ENCODE assay signal across 20 cellular contexts in genomic region chr3:132265488-132265887, GRCh38. TPM values are rescaled to one million over a fixed set of nuclear protein-coding genes. Genes with fewer than 3 reads are reported as not detected.
DNase-seq lines count a peak whose midpoint lies in the region; ATAC-seq and TF ChIP-seq lines count a peak whose summit lies in the region.
"Had no signal": no experiment of that assay in that cellular context is flagged by ENCODE, and none has a peak within 500 bp of the region (broad histone marks: within the 10 kb centered on the region; RNA-seq: fewer than 3 reads in every experiment).

No MANE protein-coding gene starts in this region.

- no peak for TF ChIP-seq CTCF in cardiac muscle cell (IDR thresholded peaks at IDR 0.05; ENCODE audit: low read depth, low read length)
- no peak for TF ChIP-seq CTCF in right atrium auricular region (IDR thresholded peaks at IDR 0.05)
- no peak for TF ChIP-seq CTCF in VCaP (conservative IDR thresholded peaks at IDR 0.05)
- no peak for TF ChIP-seq CTCF in esophagus squamous epithelium (IDR thresholded peaks at IDR 0.05)
- TF ChIP-seq CTCF in upper lobe of right lung (IDR thresholded peaks at IDR 0.05) = no peak

- H3K36me3 ChIP-seq in cardiac muscle cell = no peaks in the 10 kb centered on the region
- H3K36me3 ChIP-seq in right atrium auricular region = no peaks in the 10 kb centered on the region
- no peaks in the 10 kb centered on the region for H3K36me3 ChIP-seq in esophagus squamous epithelium
- H3K36me3 ChIP-seq in upper lobe of right lung = no peaks in the 10 kb centered on the region
- H3K36me3 ChIP-seq: BLaER1 treated with 17β-estradiol and CSF1 and Interleukin-3, amounts not matched to agents 10 nM and 100 nM; Peyer's patch had no signal

- ATAC-seq in upper lobe of right lung = peak; percentile 80
- ATAC-seq in HG03469 (IDR thresholded peaks at IDR 0.05; ENCODE audit: unreplicated experiment) = no peak
- ATAC-seq: CD8-positive, alpha-beta T cell had no signal

- no peaks in the 10 kb centered on the region for H3K27me3 ChIP-seq in cardiac muscle cell
- H3K27me3 ChIP-seq in right atrium auricular region = no peaks in the 10 kb centered on the region
- no peaks in the 10 kb centered on the region for H3K27me3 ChIP-seq in esophagus squamous epithelium
- H3K27me3 ChIP-seq in upper lobe of right lung = no peaks in the 10 kb centered on the region
- H3K27me3 ChIP-seq: BLaER1 treated with 17β-estradiol and CSF1 and Interleukin-3, amounts not matched to agents 10 nM and 100 nM; Peyer's patch had no signal

- DNase-seq in cardiac muscle cell (ENCODE audit: low read depth in 1 of 2, low spot score in 1 of 2) = no peak
- no peak for DNase-seq in right atrium auricular region (ENCODE audit: low spot score)
- no peak for DNase-seq in esophagus squamous epithelium (lab: John Stamatoyannopoulos, UW)
- no peak for DNase-seq in upper lobe of right lung
- DNase-seq in HUDEP-2 (lab: John Stamatoyannopoulos, UW; ENCODE audit: unreplicated experiment in 76 of 76) = no peak
- no peak for DNase-seq in kidney glomerular epithelial cell (lab: John Stamatoyannopoulos, UW)
- DNase-seq: CD8-positive, alpha-beta T cell; DMS79 treated with DMSO at 0.1 percent for 48 hours; H7; MV-4-11; NCI-H1417 treated with DMSO at 0.1 percent for 48 hours; NCI-H1930; NCI-H226; NCI-H526 treated with DMSO at 0.1 percent for 48 hours; Peyer's patch had no signal

- H3K4me1 ChIP-seq in cardiac muscle cell (ENCODE audit: low read depth) = peaks cover 16% of the 10 kb centered on the region
- no peaks in the 10 kb centered on the region for H3K4me1 ChIP-seq in right atrium auricular region
- H3K4me1 ChIP-seq in esophagus squamous epithelium = peaks cover 0 to 50% (median 0%) of the 10 kb centered on the region in 3 donors
- no peaks in the 10 kb centered on the region for H3K4me1 ChIP-seq in upper lobe of right lung
- H3K4me1 ChIP-seq: A549, Peyer's patch had no signal

- intact Hi-C loops in esophagus squamous epithelium (cut with DNase I) = no loop called here
- intact Hi-C loops in upper lobe of right lung (cut with DNase I) = no loop called here

- TF ChIP-seq POLR2A in esophagus squamous epithelium (IDR thresholded peaks at IDR 0.05) = no peak

- WGBS in esophagus squamous epithelium, 2 donors = 75 to 83% methylated on average over 3 of the region's 3 CpGs

- H3K9me3 ChIP-seq in cardiac muscle cell (ENCODE audit: low read depth) = no peaks in the 10 kb centered on the region
- no peaks in the 10 kb centered on the region for H3K9me3 ChIP-seq in right atrium auricular region
- H3K9me3 ChIP-seq in esophagus squamous epithelium = no peaks in the 10 kb centered on the region
- H3K9me3 ChIP-seq in upper lobe of right lung = no peaks in the 10 kb centered on the region
- H3K9me3 ChIP-seq: A549, Peyer's patch had no signal

- no peak overlapping the region for H3K4me3 ChIP-seq in cardiac muscle cell
- H3K4me3 ChIP-seq in right atrium auricular region = no peak overlapping the region
- H3K4me3 ChIP-seq in esophagus squamous epithelium = no peak overlapping the region
- H3K4me3 ChIP-seq in upper lobe of right lung = no peak overlapping the region
- H3K4me3 ChIP-seq: A549; BLaER1 treated with 17β-estradiol and CSF1 and Interleukin-3, amounts not matched to agents 10 nM and 100 nM; Peyer's patch had no signal

- H3K27ac ChIP-seq in cardiac muscle cell (peak overlapping the region; percentile 9), right atrium auricular region (no peak overlapping the region), VCaP (peak overlapping the region; percentile 99), esophagus squamous epithelium (peak overlapping the region in 3 of 4 donors; percentile 3 to 81 (median 67)), upper lobe of right lung (no peak overlapping the region)
- H3K27ac ChIP-seq: BLaER1 treated with 17β-estradiol and CSF1 and Interleukin-3, amounts not matched to agents 10 nM and 100 nM; KMS-11; Peyer's patch had no signal

RNA-seq across cellular contexts. Expression of gene ACP3, which starts 51.7 kb away (rescaled TPM):
- 26.8 and 35.6 TPM in 2 replicates for total RNA-seq in cardiac muscle cell
- polyA plus RNA-seq in cardiac muscle cell = 19.9 and 34.3 TPM in 2 replicates
- 1 to 10 TPM in 1 of 2 donors, under 1 TPM in 1; 0.79 to 2.5 TPM for total RNA-seq in right atrium auricular region
- 10 to 100 TPM; 22.1 to 83.6 (median 40.5) TPM for total RNA-seq in esophagus squamous epithelium
- total RNA-seq in upper lobe of right lung = 11.5 TPM
- total RNA-seq: CD8-positive, alpha-beta T cell had no signal

Comparison
In these comparisons a context has a peak if more than half of its experiments do, and no peak if none do; other contexts are left out.
1. H3K27ac ChIP-seq: peak in cardiac muscle cell (single experiment), VCaP (single experiment) and esophagus squamous epithelium (3 of 4); none in right atrium auricular region (0 of 2) and upper lobe of right lung (single experiment).